Comparison of ENCODE assay signal across 8 cellular contexts in genomic region chr4:114599231-114600065, GRCh38. TPM values are rescaled to one million over a fixed set of nuclear protein-coding genes. Genes with fewer than 3 reads are reported as not detected.
A peak's percentile ranks its signal among the peaks of the same experiment; 100 is the strongest.
DNase-seq lines count a peak whose midpoint lies in the region; ATAC-seq and TF ChIP-seq lines count a peak whose summit lies in the region.

No MANE protein-coding gene starts in this region.

- TF ChIP-seq POLR2A in sigmoid colon (IDR thresholded peaks at IDR 0.05), result no peak

- TF ChIP-seq CTCF in AG04449 (IDR thresholded peaks at IDR 0.05; ENCODE audit: insufficient read depth, low read length, missing control alignments) (no peak), GM13976 (IDR thresholded peaks at IDR 0.05; ENCODE audit: borderline replicate concordance, control extremely low read depth, extremely low read depth, insufficient read depth, missing control alignments) (no peak), hepatocyte (IDR thresholded peaks at IDR 0.05; ENCODE audit: poor library complexity) (peak; percentile 8), sigmoid colon (IDR thresholded peaks at IDR 0.05) (no peak)

- no peaks in the 10 kb centered on the region for H3K9me2 ChIP-seq in hepatocyte (replicated peaks; ENCODE audit: insufficient read depth)

- peaks cover 11% of the 10 kb centered on the region for H3K27me3 ChIP-seq in hepatocyte
- peaks cover 0 to 24% (median 8%) of the 10 kb centered on the region in 3 donors for H3K27me3 ChIP-seq in sigmoid colon

- peaks cover 44% of the 10 kb centered on the region for H3K79me2 ChIP-seq in hepatocyte

- in situ Hi-C loops in GM13976 (cut with MboI; ENCODE audit: low sequenced_read_pairs, unreplicated experiment), result no loop called here

- TF ChIP-seq EP300 in sigmoid colon (IDR thresholded peaks at IDR 0.05), result no peak

- H3K27ac ChIP-seq in hepatocyte (peak overlapping the region; percentile 72), sigmoid colon (no peak overlapping the region)

- ATAC-seq in HG03095 (IDR thresholded peaks at IDR 0.05; ENCODE audit: unreplicated experiment), result no peak
- no peak for ATAC-seq in GM19035 (IDR thresholded peaks at IDR 0.05; ENCODE audit: unreplicated experiment)
- ATAC-seq in GM21717 (IDR thresholded peaks at IDR 0.05; ENCODE audit: unreplicated experiment), result no peak

- H3K4me1 ChIP-seq in hepatocyte (ENCODE audit: insufficient read depth), result peaks cover 5% of the 10 kb centered on the region
- H3K4me1 ChIP-seq in sigmoid colon, result peaks cover 0 to 22% (median 11%) of the 10 kb centered on the region in 4 donors

- peak overlapping the region; percentile 93 for H3K4me2 ChIP-seq in hepatocyte

- no peaks in the 10 kb centered on the region for H4K20me1 ChIP-seq in hepatocyte (ENCODE audit: insufficient read depth, poor library complexity, severe bottlenecking)

- intact Hi-C loops in sigmoid colon (cut with DNase I), result no loop called here

- DNase-seq in AG04449 (ENCODE audit: low read depth, low spot score), result no peak
- DNase-seq in GM13976 (ENCODE audit: low spot score), result peak; percentile 32
- DNase-seq in activated CD8-positive, alpha-beta memory T cell treated with anti-CD3 and anti-CD28 coated beads, Interleukin-2, amount 50 U/mL, for 48 hours, result peak; percentile 54
- peak; percentile 49 for DNase-seq in hepatocyte (ENCODE audit: low spot score)
- no peak for DNase-seq in sigmoid colon

- POLR2A ChIA-PET in AG04449 (lab: Yijun Ruan, JAX), result interaction anchor here (0.6 kb wide), 1 partner anchor 957 kb away, joined by 5 read pairs; no protein-coding TSS in a partner anchor

- H3K36me3 ChIP-seq in hepatocyte (replicated peaks; ENCODE audit: insufficient read depth, low read depth) (no peaks in the 10 kb centered on the region), sigmoid colon (no peaks in the 10 kb centered on the region)

- CTCF ChIA-PET in AG04449 (lab: Yijun Ruan, JAX), result interaction anchor here (1.0 kb wide), 1 partner anchor 60 kb away, joined by 4 read pairs; no protein-coding TSS in a partner anchor

- no peaks in the 10 kb centered on the region for H3K9me3 ChIP-seq in hepatocyte (ENCODE audit: low read depth)
- no peaks in the 10 kb centered on the region for H3K9me3 ChIP-seq in sigmoid colon

- peak overlapping the region; percentile 38 for H2AFZ ChIP-seq in hepatocyte

- under 1% methylated on average over 47 of the region's 50 CpGs for WGBS in hepatocyte (ENCODE audit: low lambda C conversion rate, missing lambda C conversion rate)
- WGBS in sigmoid colon, 2 donors, result 1 to 2% methylated on average over 50 of the region's 50 CpGs

- peak overlapping the region; percentile 26; the same call in 1 of the 2 replicates for H3K4me3 ChIP-seq in AG04449 (ENCODE audit: low read depth, low read length)
- H3K4me3 ChIP-seq in hepatocyte, result peak overlapping the region; percentile 85
- H3K4me3 ChIP-seq in sigmoid colon, result peak overlapping the region; percentile 26 to 55 (median 49)

RNA-seq across cellular contexts. Expression of gene UGT8, which starts 0.8 kb away (rescaled TPM):
- total RNA-seq in hepatocyte, result 39.3 and 47.2 TPM in 2 replicates
- polyA plus RNA-seq in hepatocyte, result 17.0 and 18.0 TPM in 2 replicates
- total RNA-seq in sigmoid colon, result under 1 TPM in 3 of 4 donors, not detected in 1; under 0.01 to 0.55 (median 0.14) TPM
- polyA plus RNA-seq in sigmoid colon, result 10 to 100 TPM in 1 of 3 donors, 1 to 10 TPM in 2; 2.4 to 13.6 (median 3.7) TPM

Comparison
In these comparisons a context has a peak if more than half of its experiments do, and no peak if none do; other contexts are left out.
1. DNase-seq: peak in GM13976 (single experiment), activated CD8-positive, alpha-beta memory T cell treated with anti-CD3 and anti-CD28 coated beads, Interleukin-2, amount 50 U/mL, for 48 hours (single experiment) and hepatocyte (single experiment); none in AG04449 (single experiment) and sigmoid colon (single experiment).
2. H3K4me3 ChIP-seq: peak in every context shown above with its lines; median percentile 85 in hepatocyte; 49 in sigmoid colon; 26 in AG04449.
3. RNA of gene UGT8, which starts 0.8 kb away (total RNA-seq): 39.3 to 47.2 TPM in hepatocyte; under 0.01 to 0.55 TPM in sigmoid colon; every median in the first group is over 10 times any median in the second.